Comparison of ENCODE assay signal across 1 cellular context in genomic region chr15:60328852-60329443, GRCh38.
TF ChIP-seq lines count a peak whose summit lies in the region.

No MANE protein-coding gene starts in this region.

TF ChIP-seq in IMR-90, 13 proteins besides CTCF, POLR2A, EP300 and RAD21 (continued from another document):
- TF ChIP-seq SMC3 (IDR thresholded peaks at IDR 0.05; ENCODE audit: low read depth, low read length) = peak; percentile 62
